ENCODE assay signal across 27 cellular contexts in the genomic region with DNA sequence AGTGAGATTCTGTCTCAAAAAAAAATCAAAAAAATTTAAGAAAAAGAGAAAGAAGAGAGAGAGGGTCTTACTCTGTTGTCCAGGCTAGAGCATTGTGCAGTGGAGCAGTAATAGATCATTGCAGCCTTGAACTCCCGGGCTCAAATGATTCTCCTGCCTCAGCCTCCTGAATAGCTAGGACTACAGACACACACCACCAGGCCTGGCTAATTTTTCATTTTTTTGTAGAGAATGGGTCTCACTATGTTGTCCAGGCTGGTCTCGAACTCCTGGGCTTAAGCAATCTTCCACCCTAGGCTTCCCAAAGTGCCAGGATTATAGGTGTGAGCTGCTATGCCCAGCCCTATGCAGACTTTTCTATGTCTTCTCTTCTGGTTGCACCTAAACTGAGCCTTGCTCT. TPM values are rescaled to one million over a fixed set of nuclear protein-coding genes. Genes with fewer than 3 reads are reported as not detected.
"Had no signal": no experiment of that assay in that cellular context is flagged by ENCODE, and none has a peak within 500 bp of the region (broad histone marks: within the 10 kb centered on the region; RNA-seq: fewer than 3 reads in every experiment).

No MANE protein-coding gene starts in this region.

- H3K36me3 ChIP-seq: uterus had no signal

- H3K4me1 Mint-ChIP-seq: endodermal cell, nephron progenitor cell had no signal

- H3K9me3 Mint-ChIP-seq: endodermal cell; naive thymus-derived CD4-positive, alpha-beta T cell; nephron progenitor cell; stimulated activated memory B cell treated with anti-CD40 and anti-IgM and Interleukin-4, amounts not matched to agents 10 μg/mL and 1 μg/mL and 100 μg/mL, for 72 hours; stimulated activated naive CD8-positive, alpha-beta T cell treated with anti-CD3 and anti-CD28 coated beads, Interleukin-15, Interleukin-2, amounts not matched to agents 100 ng/mL and 50 ng/mL, for 24 hours had no signal

- ATAC-seq: gastrocnemius medialis; heart right ventricle; left lobe of liver; naive thymus-derived CD4-positive, alpha-beta T cell; sciatic nerve; stimulated activated memory B cell treated with anti-CD40 and anti-IgM and Interleukin-4, amounts not matched to agents 10 μg/mL and 1 μg/mL and 100 μg/mL, for 72 hours had no signal

- H3K27ac ChIP-seq: esophagus muscularis mucosa, gastrocnemius medialis, heart right ventricle, parathyroid adenoma, psoas muscle, spleen, tibial artery, upper lobe of left lung, uterus had no signal

- H3K4me3 Mint-ChIP-seq: endodermal cell; naive thymus-derived CD4-positive, alpha-beta T cell; nephron progenitor cell; stimulated activated memory B cell treated with anti-CD40 and anti-IgM and Interleukin-4, amounts not matched to agents 10 μg/mL and 1 μg/mL and 100 μg/mL, for 72 hours; stimulated activated naive CD8-positive, alpha-beta T cell treated with anti-CD3 and anti-CD28 coated beads, Interleukin-15, Interleukin-2, amounts not matched to agents 100 ng/mL and 50 ng/mL, for 24 hours had no signal

- H3K4me3 ChIP-seq: esophagus muscularis mucosa, gastrocnemius medialis, heart right ventricle, psoas muscle, spleen, tibial artery, upper lobe of left lung, uterus had no signal

- H3K27ac Mint-ChIP-seq: endodermal cell; nephron progenitor cell; stimulated activated memory B cell treated with anti-CD40 and anti-IgM and Interleukin-4, amounts not matched to agents 10 μg/mL and 1 μg/mL and 100 μg/mL, for 72 hours; stimulated activated naive CD8-positive, alpha-beta T cell treated with anti-CD3 and anti-CD28 coated beads, Interleukin-15, Interleukin-2, amounts not matched to agents 100 ng/mL and 50 ng/mL, for 24 hours had no signal

- H3K27me3 ChIP-seq: esophagus muscularis mucosa, gastrocnemius medialis, heart right ventricle, spleen, tibial artery, upper lobe of left lung, uterus had no signal

- DNase-seq: endodermal cell; gastrocnemius medialis; heart right ventricle; islet precursor cell; naive thymus-derived CD4-positive, alpha-beta T cell; nephron progenitor cell; psoas muscle; retina; spleen; stimulated activated CD4-positive, alpha-beta T cell treated with anti-CD3 and anti-CD28 coated beads, Interleukin-15, amount 100 ng/mL, for 24 hours; stimulated activated CD4-positive, alpha-beta T cell treated with anti-CD3 and anti-CD28 coated beads, Interleukin-1b, Interleukin-23, amount 100 ng/mL, for 48 hours; stimulated activated CD4-positive, alpha-beta T cell treated with anti-CD3 and anti-CD28 coated beads, Interleukin-4, amount 100 ng/mL, for 24 hours; tibial artery; upper lobe of left lung; uterus had no signal

- H3K27me3 Mint-ChIP-seq: naive thymus-derived CD4-positive, alpha-beta T cell; stimulated activated memory B cell treated with anti-CD40 and anti-IgM and Interleukin-4, amounts not matched to agents 10 μg/mL and 1 μg/mL and 100 μg/mL, for 72 hours; stimulated activated naive CD8-positive, alpha-beta T cell treated with anti-CD3 and anti-CD28 coated beads, Interleukin-15, Interleukin-2, amounts not matched to agents 100 ng/mL and 50 ng/mL, for 24 hours had no signal

- H3K79me2 ChIP-seq: parathyroid adenoma had no signal

- H3K9ac ChIP-seq: parathyroid adenoma had no signal

- H2AFZ ChIP-seq: parathyroid adenoma had no signal

- H3K9me3 ChIP-seq: esophagus muscularis mucosa, gastrocnemius medialis, heart right ventricle, psoas muscle, spleen, tibial artery, upper lobe of left lung, uterus had no signal

- H3K4me1 ChIP-seq: esophagus muscularis mucosa, gastrocnemius medialis, heart right ventricle, parathyroid adenoma, psoas muscle, spleen, tibial artery, upper lobe of left lung, uterus had no signal

RNA-seq across cellular contexts. Expression of a gene that starts 41.2 kb away (rescaled TPM):
- total RNA-seq: dermis blood vessel endothelial cell, fibroblast of villous mesenchyme, left lobe of liver, mammary epithelial cell, mesenteric fat pad, omental fat pad, skeletal muscle tissue had no signal
- polyA plus RNA-seq: heart right ventricle, mammary epithelial cell had no signal
